ENCODE assay signal across 8 cellular contexts in genomic region chr17:81514485-81514734, GRCh38. TPM values are rescaled to one million over a fixed set of nuclear protein-coding genes. Genes with fewer than 3 reads are reported as not detected.
DNase-seq lines count a peak whose midpoint lies in the region; ATAC-seq and TF ChIP-seq lines count a peak whose summit lies in the region.

No MANE protein-coding gene starts in this region.

- no peak for DNase-seq in CD8-positive, alpha-beta memory T cell
- DNase-seq in NT2/D1 (ENCODE audit: low read depth, low spot score) = no peak
- no peak for DNase-seq in epithelial cell of esophagus (ENCODE audit: low read depth)
- no peak for DNase-seq in ovary
- no peak for DNase-seq in foreskin melanocyte
- no peak for DNase-seq in NCI-H128 (lab: John Stamatoyannopoulos, UW; ENCODE audit: unreplicated experiment)

- H3K36me3 ChIP-seq in CD8-positive, alpha-beta memory T cell (ENCODE audit: insufficient read depth, low read length) = peaks cover 25% of the 10 kb centered on the region
- peaks cover 51% of the 10 kb centered on the region for H3K36me3 ChIP-seq in NT2/D1 (ENCODE audit: insufficient read depth, insufficient read length, low read length)
- no peaks in the 10 kb centered on the region for H3K36me3 ChIP-seq in ovary

- peaks cover 39% of the 10 kb centered on the region for H3K4me1 ChIP-seq in CD8-positive, alpha-beta memory T cell (ENCODE audit: insufficient read depth, low read length)
- H3K4me1 ChIP-seq in NT2/D1 (ENCODE audit: insufficient read depth, insufficient read length) (peaks cover 19% of the 10 kb centered on the region), ovary (ENCODE audit: insufficient read depth) (peaks cover 14% of the 10 kb centered on the region)

- H3K27me3 ChIP-seq in CD8-positive, alpha-beta memory T cell (ENCODE audit: insufficient read depth, low read length, poor library complexity, severe bottlenecking) = no peaks in the 10 kb centered on the region
- H3K27me3 ChIP-seq in NT2/D1 (ENCODE audit: insufficient read depth, insufficient read length) (peaks cover 18% of the 10 kb centered on the region), ovary (no peaks in the 10 kb centered on the region)

- peaks cover 39 to 69% (median 47%) of the 10 kb centered on the region in 3 donors for H3K4me1 Mint-ChIP-seq in CD8-positive, alpha-beta memory T cell

- peak overlapping the region in 6 of 8 donors; percentile 36 to 81 (median 54) for H3K27ac Mint-ChIP-seq in CD8-positive, alpha-beta memory T cell

- peaks cover 0 to 15% of the 10 kb centered on the region in 2 donors for H3K27me3 Mint-ChIP-seq in CD8-positive, alpha-beta memory T cell

- no peak for TF ChIP-seq EP300 in ovary (IDR thresholded peaks at IDR 0.05)

- H3K36me3 Mint-ChIP-seq in CD8-positive, alpha-beta memory T cell = peaks cover 23 to 31% (median 26%) of the 10 kb centered on the region in 3 donors

- H3K4me3 Mint-ChIP-seq in CD8-positive, alpha-beta memory T cell = peak overlapping the region; percentile 69 to 97 (median 89)

- ATAC-seq in GM19324 (IDR thresholded peaks at IDR 0.05; ENCODE audit: low FRiP score, unreplicated experiment) = no peak
- ATAC-seq in GM21528 (IDR thresholded peaks at IDR 0.05; ENCODE audit: low FRiP score, unreplicated experiment) = no peak

- POLR2A ChIA-PET in CD8-positive, alpha-beta memory T cell (lab: Charles Lee) = interaction anchor here (1.2 to 1.3 kb wide), 2 partner anchors 229 to 292 kb away, joined by 3 read pairs; partner anchors contain the start of gene CEP131

- H3K4me3 ChIP-seq in CD8-positive, alpha-beta memory T cell (ENCODE audit: low read length) = peak overlapping the region; percentile 71
- peak overlapping the region; percentile 69 for H3K4me3 ChIP-seq in NT2/D1 (ENCODE audit: insufficient read length, low read depth)
- peak overlapping the region; percentile 59 for H3K4me3 ChIP-seq in epithelial cell of esophagus (ENCODE audit: low read length)
- peak overlapping the region; percentile 93 for H3K4me3 ChIP-seq in ovary

- H3K9ac ChIP-seq in NT2/D1 (ENCODE audit: insufficient read length, low read depth) = peak overlapping the region; percentile 93

- CTCF ChIA-PET in CD8-positive, alpha-beta memory T cell (lab: Charles Lee) = no interaction called here

- H3K9me3 ChIP-seq in CD8-positive, alpha-beta memory T cell (ENCODE audit: low read length) = no peaks in the 10 kb centered on the region
- H3K9me3 ChIP-seq in NT2/D1 (ENCODE audit: insufficient read depth, low read length) (no peaks in the 10 kb centered on the region), ovary (no peaks in the 10 kb centered on the region)

- H3K27ac ChIP-seq in CD8-positive, alpha-beta memory T cell (ENCODE audit: low read depth, low read length) = peak overlapping the region; percentile 67
- peak overlapping the region; percentile 98 to 100 for H3K27ac ChIP-seq in ovary

- no peak for TF ChIP-seq POLR2A in ovary (IDR thresholded peaks at IDR 0.05)

- TF ChIP-seq CTCF in epithelial cell of esophagus (IDR thresholded peaks at IDR 0.05; ENCODE audit: insufficient read depth, low read depth, low read length, missing control alignments) (no peak), ovary (IDR thresholded peaks at IDR 0.05) (no peak)

- intact Hi-C loops in ovary (cut with DNase I) = loop anchor here in 2 of 4 donors (5.0 kb wide), 2 partner anchors 112 to 117 kb away; partner anchors contain the start of gene BAHCC1 (in 1 of the 2)

- 0 to 4% (median 1%) methylated on average over 7 to 34 of the region's 34 CpGs for WGBS in ovary, 3 donors

- H3K9me3 Mint-ChIP-seq in CD8-positive, alpha-beta memory T cell = peaks cover 0 to 1% (median 0%) of the 10 kb centered on the region in 5 donors

RNA-seq across cellular contexts. Expression of gene ACTG1, which starts 1.8 kb away (rescaled TPM):
- 1,000 to 10,000 TPM; 5,175 to 5,190 TPM for total RNA-seq in CD8-positive, alpha-beta memory T cell
- polyA plus RNA-seq in CD8-positive, alpha-beta memory T cell = 1,950 TPM
- 1,000 to 10,000 TPM; 3,016 to 5,681 (median 4,174) TPM for total RNA-seq in ovary
- 1,000 to 10,000 TPM; 1,825 to 3,391 TPM for polyA plus RNA-seq in ovary

RNA-seq across cellular contexts. Expression of gene FSCN2, which starts 13.8 kb away (rescaled TPM):
- total RNA-seq in CD8-positive, alpha-beta memory T cell = under 1 TPM; 0.46 to 0.49 TPM
- not detected for polyA plus RNA-seq in CD8-positive, alpha-beta memory T cell
- total RNA-seq in ovary = 1 to 10 TPM; 1.8 to 6.4 (median 3.9) TPM
- polyA plus RNA-seq in ovary = 1 to 10 TPM in 1 of 2 donors, under 1 TPM in 1; 0.13 to 1.6 TPM

RNA-seq across cellular contexts. Expression of gene FAAP100, which starts 37.7 kb away (rescaled TPM):
- 10 to 100 TPM; 52.5 to 55.3 TPM for total RNA-seq in CD8-positive, alpha-beta memory T cell
- 19.2 TPM for polyA plus RNA-seq in CD8-positive, alpha-beta memory T cell
- 10 to 100 TPM; 14.9 to 29.1 (median 25.1) TPM for total RNA-seq in ovary
- 10 to 100 TPM in 1 of 2 donors, under 1 TPM in 1; 0.77 to 19.7 TPM for polyA plus RNA-seq in ovary
